In genomic region chr2:200454839-200455801, GRCh38 we compare ENCODE assay signal across 8 cellular contexts. TPM values are rescaled to one million over a fixed set of nuclear protein-coding genes. Genes with fewer than 3 reads are reported as not detected.
DNase-seq lines count a peak whose midpoint lies in the region; ATAC-seq and TF ChIP-seq lines count a peak whose summit lies in the region.

No MANE protein-coding gene starts in this region.

- TF ChIP-seq POLR2A in uterus (IDR thresholded peaks at IDR 0.05): no peak

- no peaks in the 10 kb centered on the region for H3K27me3 ChIP-seq in uterus

- H3K36me3 ChIP-seq in uterus: no peaks in the 10 kb centered on the region

- peak; percentile 35 for DNase-seq in GM04503 (ENCODE audit: low read depth)
- DNase-seq in epithelial cell of proximal tubule (ENCODE audit: low read depth): peak; percentile 60
- DNase-seq in uterus: no peak
- no peak for DNase-seq in NCI-H345 treated with DMSO at 0.1 percent for 48 hours (lab: John Stamatoyannopoulos, UW; ENCODE audit: unreplicated experiment)
- no peak for DNase-seq in medulla oblongata (ENCODE audit: extremely low spot score)
- no peak for DNase-seq in HUDEP-2 (lab: John Stamatoyannopoulos, UW; ENCODE audit: unreplicated experiment in 76 of 76)

- no peak overlapping the region for H3K27ac ChIP-seq in uterus

- H3K9me3 ChIP-seq in uterus: no peaks in the 10 kb centered on the region

- H3K4me3 ChIP-seq in epithelial cell of proximal tubule (ENCODE audit: low read depth, low read length) (no peak overlapping the region), uterus (no peak overlapping the region)

- no peak for TF ChIP-seq CTCF in epithelial cell of proximal tubule (conservative IDR thresholded peaks at IDR 0.05; ENCODE audit: low read depth, low read length)
- no peak for TF ChIP-seq CTCF in uterus (IDR thresholded peaks at IDR 0.05)

- ATAC-seq in GM21381 (IDR thresholded peaks at IDR 0.05; ENCODE audit: unreplicated experiment) (peak; percentile 69), HG03520 (IDR thresholded peaks at IDR 0.05; ENCODE audit: unreplicated experiment) (peak; percentile 95)

- H3K4me1 ChIP-seq in uterus: no peaks in the 10 kb centered on the region

- intact Hi-C loops in uterus (cut with DNase I; ENCODE audit: low total_unique reads): no loop called here

RNA-seq across cellular contexts. Expression of gene KCTD18, which starts 54.7 kb away (rescaled TPM):
- total RNA-seq in epithelial cell of proximal tubule (7.4 and 11.4 TPM in 2 replicates), uterus (10 to 100 TPM; 10.5 to 77.4 (median 16.9) TPM)

Comparison
In these comparisons a context has a peak if more than half of its experiments do, and no peak if none do; other contexts are left out.
1. DNase-seq: peak in GM04503 (single experiment) and epithelial cell of proximal tubule (single experiment); none in uterus (0 of 2), NCI-H345 treated with DMSO at 0.1 percent for 48 hours (single experiment), medulla oblongata (single experiment) and HUDEP-2 (0 of 76).